ENCODE assay signal across 8 cellular contexts in genomic region chr10:132418520-132419416, GRCh38. TPM values are rescaled to one million over a fixed set of nuclear protein-coding genes. Genes with fewer than 3 reads are reported as not detected.
A peak's percentile ranks its signal among the peaks of the same experiment; 100 is the strongest.
DNase-seq lines count a peak whose midpoint lies in the region; ATAC-seq and TF ChIP-seq lines count a peak whose summit lies in the region.

No MANE protein-coding gene starts in this region.

- TF ChIP-seq CTCF in RWPE1 (conservative IDR thresholded peaks at IDR 0.05; ENCODE audit: low read depth) (no peak), thyroid gland (IDR thresholded peaks at IDR 0.05) (no peak)

- no peak for ATAC-seq in GM21529 (IDR thresholded peaks at IDR 0.05; ENCODE audit: unreplicated experiment)

- intact Hi-C loops in thyroid gland (cut with DNase I), result no loop called here

- peak; percentile 11 for DNase-seq in NCI-H2196 (lab: John Stamatoyannopoulos, UW; ENCODE audit: unreplicated experiment)
- DNase-seq in NCI-H2196 treated with DMSO at 0.1 percent for 48 hours (lab: John Stamatoyannopoulos, UW; ENCODE audit: unreplicated experiment), result no peak
- peak; percentile 80 for DNase-seq in RWPE1 (ENCODE audit: low spot score)
- DNase-seq in immature natural killer cell, result peak in 1 of 3 donors; percentile 33
- peak; percentile 87 to 89 for DNase-seq in thyroid gland
- DNase-seq in ecto neural progenitor cell (ENCODE audit: low spot score), result no peak
- no peak for DNase-seq in stimulated activated CD4-positive, alpha-beta T cell treated with anti-CD3 and anti-CD28 coated beads, Interleukin-4, amount 100 ng/mL, for 4 hours

- H3K4me1 ChIP-seq in thyroid gland, result peaks cover 57 to 61% of the 10 kb centered on the region in 2 donors

- WGBS in thyroid gland, 2 donors, result 29 to 31% methylated on average over 8 to 11 of the region's 18 CpGs

- peak overlapping the region in 5 of 6 donors; percentile 43 to 86 (median 71) for H3K27ac Mint-ChIP-seq in immature natural killer cell

- POLR2A ChIA-PET in RWPE1 (lab: Yijun Ruan, JAX; ENCODE audit: low non-redundant PET), result interaction anchor here (0.5 to 1.0 kb wide), 4 partner anchors 20 to 517 kb away, joined by 4 to 6 read pairs (median 4); no protein-coding TSS in a partner anchor

- no peaks in the 10 kb centered on the region for H3K27me3 ChIP-seq in thyroid gland

- H3K36me3 Mint-ChIP-seq in immature natural killer cell, result peaks cover 0 to 9% (median 5%) of the 10 kb centered on the region in 3 donors

- CTCF ChIA-PET in RWPE1 (lab: Yijun Ruan, JAX), result interaction anchor here (0.7 to 2.2 kb wide), 5 partner anchors 9 to 66 kb away, joined by 3 to 8 read pairs (median 5); no protein-coding TSS in a partner anchor

- peaks cover 50 to 58% of the 10 kb centered on the region in 2 donors for H3K4me1 Mint-ChIP-seq in immature natural killer cell

- peak in 1 of 2 donors; percentile 73 for TF ChIP-seq POLR2A in thyroid gland (IDR thresholded peaks at IDR 0.05)

- no peak overlapping the region for H3K4me3 Mint-ChIP-seq in immature natural killer cell

- no peaks in the 10 kb centered on the region for H3K9me3 ChIP-seq in thyroid gland

- peaks cover 7 to 27% (median 25%) of the 10 kb centered on the region in 3 donors for H3K27me3 Mint-ChIP-seq in immature natural killer cell (ENCODE audit: low read depth in 3 of 3)

- H3K27ac ChIP-seq in RWPE1 (peak overlapping the region; percentile 91), thyroid gland (peak overlapping the region; percentile 97 to 98 (median 98))

- H3K4me3 ChIP-seq in thyroid gland (replicated peaks in 1 of 3), result no peak overlapping the region

- H3K9me3 Mint-ChIP-seq in immature natural killer cell, result no peaks in the 10 kb centered on the region

- peaks cover 0 to 4% of the 10 kb centered on the region in 2 donors for H3K36me3 ChIP-seq in thyroid gland

RNA-seq across cellular contexts. Expression of gene PWWP2B, which starts 21.8 kb away (rescaled TPM):
- 1 to 10 TPM; 4.0 to 7.3 (median 4.3) TPM for polyA plus RNA-seq in immature natural killer cell
- 10 to 100 TPM; 14.5 to 35.4 (median 27.3) TPM for total RNA-seq in thyroid gland

Comparison
In these comparisons a context has a peak if more than half of its experiments do, and no peak if none do; other contexts are left out.
1. DNase-seq: peak in NCI-H2196 (single experiment), RWPE1 (single experiment) and thyroid gland (2 of 2); none in NCI-H2196 treated with DMSO at 0.1 percent for 48 hours (single experiment), ecto neural progenitor cell (single experiment) and stimulated activated CD4-positive, alpha-beta T cell treated with anti-CD3 and anti-CD28 coated beads, Interleukin-4, amount 100 ng/mL, for 4 hours (0 of 2).